In the genomic region with DNA sequence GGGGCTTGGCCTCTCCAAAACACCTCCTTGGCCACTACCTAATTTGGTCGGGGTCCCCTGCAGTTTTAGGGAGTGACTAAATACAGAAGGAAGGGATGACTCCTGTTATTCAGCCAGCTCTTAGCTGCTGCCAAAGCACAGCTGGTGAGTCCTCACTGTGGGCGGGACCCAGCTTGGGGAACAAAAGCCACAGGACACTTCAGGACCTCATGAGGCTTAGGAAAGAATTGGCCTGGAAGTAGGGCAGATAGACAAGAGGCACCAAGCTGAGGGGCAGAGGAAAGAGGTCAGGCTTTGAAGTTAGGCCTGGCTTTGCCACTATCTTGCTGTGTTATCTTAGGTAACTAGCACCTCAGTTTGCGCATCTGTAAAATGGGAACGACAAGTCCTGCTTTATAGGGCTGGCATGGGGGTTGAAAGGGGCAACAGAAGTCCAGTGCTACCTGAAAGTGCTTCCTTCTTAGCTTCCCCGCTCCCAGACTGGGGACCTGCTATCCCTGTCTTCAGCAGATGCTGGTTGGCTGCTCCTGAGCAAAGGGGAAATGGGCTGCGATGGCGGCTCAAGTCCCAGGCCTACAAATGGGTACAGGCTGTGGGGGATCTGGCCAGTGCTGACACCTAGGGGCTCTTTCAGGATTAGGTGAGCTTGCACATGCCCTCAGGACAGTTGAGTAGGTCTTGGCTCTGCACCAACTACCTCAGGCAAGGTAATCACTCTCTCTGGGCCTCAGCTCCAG, we compare ENCODE assay signal across 1 cellular context.
TF ChIP-seq lines count a peak whose summit lies in the region.

No MANE protein-coding gene starts in this region.

TF ChIP-seq in GM23338, 12 proteins besides CTCF, POLR2A, EP300 and RAD21 (continued from another document):
- TF ChIP-seq, protein P1, sequence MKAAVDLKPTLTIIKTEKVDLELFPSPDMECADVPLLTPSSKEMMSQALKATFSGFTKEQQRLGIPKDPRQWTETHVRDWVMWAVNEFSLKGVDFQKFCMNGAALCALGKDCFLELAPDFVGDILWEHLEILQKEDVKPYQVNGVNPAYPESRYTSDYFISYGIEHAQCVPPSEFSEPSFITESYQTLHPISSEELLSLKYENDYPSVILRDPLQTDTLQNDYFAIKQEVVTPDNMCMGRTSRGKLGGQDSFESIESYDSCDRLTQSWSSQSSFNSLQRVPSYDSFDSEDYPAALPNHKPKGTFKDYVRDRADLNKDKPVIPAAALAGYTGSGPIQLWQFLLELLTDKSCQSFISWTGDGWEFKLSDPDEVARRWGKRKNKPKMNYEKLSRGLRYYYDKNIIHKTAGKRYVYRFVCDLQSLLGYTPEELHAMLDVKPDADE (IDR thresholded peaks at IDR 0.05) = no peak
- TF ChIP-seq, protein P2, sequence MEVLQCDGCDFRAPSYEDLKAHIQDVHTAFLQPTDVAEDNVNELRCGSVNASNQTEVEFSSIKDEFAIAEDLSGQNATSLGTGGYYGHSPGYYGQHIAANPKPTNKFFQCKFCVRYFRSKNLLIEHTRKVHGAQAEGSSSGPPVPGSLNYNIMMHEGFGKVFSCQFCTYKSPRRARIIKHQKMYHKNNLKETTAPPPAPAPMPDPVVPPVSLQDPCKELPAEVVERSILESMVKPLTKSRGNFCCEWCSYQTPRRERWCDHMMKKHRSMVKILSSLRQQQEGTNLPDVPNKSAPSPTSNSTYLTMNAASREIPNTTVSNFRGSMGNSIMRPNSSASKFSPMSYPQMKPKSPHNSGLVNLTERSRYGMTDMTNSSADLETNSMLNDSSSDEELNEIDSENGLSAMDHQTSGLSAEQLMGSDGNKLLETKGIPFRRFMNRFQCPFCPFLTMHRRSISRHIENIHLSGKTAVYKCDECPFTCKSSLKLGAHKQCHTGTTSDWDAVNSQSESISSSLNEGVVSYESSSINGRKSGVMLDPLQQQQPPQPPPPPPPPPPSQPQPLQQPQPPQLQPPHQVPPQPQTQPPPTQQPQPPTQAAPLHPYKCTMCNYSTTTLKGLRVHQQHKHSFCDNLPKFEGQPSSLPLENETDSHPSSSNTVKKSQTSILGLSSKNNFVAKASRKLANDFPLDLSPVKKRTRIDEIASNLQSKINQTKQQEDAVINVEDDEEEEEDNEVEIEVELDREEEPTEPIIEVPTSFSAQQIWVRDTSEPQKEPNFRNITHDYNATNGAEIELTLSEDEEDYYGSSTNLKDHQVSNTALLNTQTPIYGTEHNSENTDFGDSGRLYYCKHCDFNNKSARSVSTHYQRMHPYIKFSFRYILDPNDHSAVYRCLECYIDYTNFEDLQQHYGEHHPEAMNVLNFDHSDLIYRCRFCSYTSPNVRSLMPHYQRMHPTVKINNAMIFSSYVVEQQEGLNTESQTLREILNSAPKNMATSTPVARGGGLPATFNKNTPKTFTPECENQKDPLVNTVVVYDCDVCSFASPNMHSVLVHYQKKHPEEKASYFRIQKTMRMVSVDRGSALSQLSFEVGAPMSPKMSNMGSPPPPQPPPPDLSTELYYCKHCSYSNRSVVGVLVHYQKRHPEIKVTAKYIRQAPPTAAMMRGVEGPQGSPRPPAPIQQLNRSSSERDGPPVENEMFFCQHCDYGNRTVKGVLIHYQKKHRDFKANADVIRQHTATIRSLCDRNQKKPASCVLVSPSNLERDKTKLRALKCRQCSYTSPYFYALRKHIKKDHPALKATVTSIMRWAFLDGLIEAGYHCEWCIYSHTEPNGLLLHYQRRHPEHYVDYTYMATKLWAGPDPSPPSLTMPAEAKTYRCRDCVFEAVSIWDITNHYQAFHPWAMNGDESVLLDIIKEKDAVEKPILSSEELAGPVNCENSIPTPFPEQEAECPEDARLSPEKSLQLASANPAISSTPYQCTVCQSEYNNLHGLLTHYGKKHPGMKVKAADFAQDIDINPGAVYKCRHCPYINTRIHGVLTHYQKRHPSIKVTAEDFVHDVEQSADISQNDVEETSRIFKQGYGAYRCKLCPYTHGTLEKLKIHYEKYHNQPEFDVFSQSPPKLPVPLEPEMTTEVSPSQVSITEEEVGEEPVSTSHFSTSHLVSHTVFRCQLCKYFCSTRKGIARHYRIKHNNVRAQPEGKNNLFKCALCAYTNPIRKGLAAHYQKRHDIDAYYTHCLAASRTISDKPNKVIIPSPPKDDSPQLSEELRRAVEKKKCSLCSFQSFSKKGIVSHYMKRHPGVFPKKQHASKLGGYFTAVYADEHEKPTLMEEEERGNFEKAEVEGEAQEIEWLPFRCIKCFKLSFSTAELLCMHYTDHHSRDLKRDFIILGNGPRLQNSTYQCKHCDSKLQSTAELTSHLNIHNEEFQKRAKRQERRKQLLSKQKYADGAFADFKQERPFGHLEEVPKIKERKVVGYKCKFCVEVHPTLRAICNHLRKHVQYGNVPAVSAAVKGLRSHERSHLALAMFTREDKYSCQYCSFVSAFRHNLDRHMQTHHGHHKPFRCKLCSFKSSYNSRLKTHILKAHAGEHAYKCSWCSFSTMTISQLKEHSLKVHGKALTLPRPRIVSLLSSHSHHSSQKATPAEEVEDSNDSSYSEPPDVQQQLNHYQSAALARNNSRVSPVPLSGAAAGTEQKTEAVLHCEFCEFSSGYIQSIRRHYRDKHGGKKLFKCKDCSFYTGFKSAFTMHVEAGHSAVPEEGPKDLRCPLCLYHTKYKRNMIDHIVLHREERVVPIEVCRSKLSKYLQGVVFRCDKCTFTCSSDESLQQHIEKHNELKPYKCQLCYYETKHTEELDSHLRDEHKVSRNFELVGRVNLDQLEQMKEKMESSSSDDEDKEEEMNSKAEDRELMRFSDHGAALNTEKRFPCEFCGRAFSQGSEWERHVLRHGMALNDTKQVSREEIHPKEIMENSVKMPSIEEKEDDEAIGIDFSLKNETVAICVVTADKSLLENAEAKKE (CRISPR knock-in tag; IDR thresholded peaks at IDR 0.05) = 0 out of 2 replicates have a peak, but pooled peaks have one; percentile 40
- TF ChIP-seq CREB1 (CRISPR knock-in tag; IDR thresholded peaks at IDR 0.05; ENCODE audit: low read depth) (no peak), EZH2 (IDR thresholded peaks at IDR 0.05; ENCODE audit: low read depth, unreplicated experiment) (no peak), POLR2AphosphoS5 (IDR thresholded peaks at IDR 0.05; ENCODE audit: low read depth) (no peak)
